ENCODE assay signal across 17 cellular contexts in genomic region chr12:70031046-70031445, GRCh38.
"Had no signal": no experiment of that assay in that cellular context is flagged by ENCODE, and none has a peak within 500 bp of the region (broad histone marks: within the 10 kb centered on the region; RNA-seq: fewer than 3 reads in every experiment).

No MANE protein-coding gene starts in this region.

- H3K36me3 ChIP-seq: gastrocnemius medialis, heart right ventricle, upper lobe of left lung had no signal

- H3K27me3 ChIP-seq: body of pancreas, dorsolateral prefrontal cortex, gastrocnemius medialis, heart right ventricle, upper lobe of left lung had no signal

- H3K4me1 ChIP-seq: body of pancreas, gastrocnemius medialis, heart right ventricle, psoas muscle, upper lobe of left lung had no signal

- H3K4me3 ChIP-seq: body of pancreas, dorsolateral prefrontal cortex, gastrocnemius medialis, heart right ventricle, psoas muscle, upper lobe of left lung had no signal

- DNase-seq: activated CD4-positive, alpha-beta T cell treated with anti-CD3 and anti-CD28 coated beads, Interleukin-2, amount 50 U/mL, for 1 hour; activated CD8-positive, alpha-beta memory T cell treated with anti-CD3 and anti-CD28 coated beads, Interleukin-2, amount 10 ng/mL, durations not matched to agents 7 days and 5 days; activated effector memory CD4-positive, alpha-beta T cell treated with Interleukin-2 at 50 U/mL for 16 hours; activated T-cell treated with anti-CD3 and anti-CD28 coated beads, Interleukin-2, amount 50 U/mL, for 24 hours; amniotic stem cell; body of pancreas; dorsolateral prefrontal cortex; gastrocnemius medialis; heart right ventricle; kidney; left ventricle myocardium superior; psoas muscle; stimulated activated CD4-positive, alpha-beta T cell treated with anti-CD3 and anti-CD28 coated beads, Interleukin-2, amount 100 ng/mL, for 24 hours; stimulated activated naive CD4-positive, alpha-beta T cell; substantia nigra; T-helper 2 cell; upper lobe of left lung had no signal

- H3K27ac ChIP-seq: body of pancreas, dorsolateral prefrontal cortex, gastrocnemius medialis, psoas muscle, upper lobe of left lung had no signal

- H3K9me3 ChIP-seq: body of pancreas, gastrocnemius medialis, psoas muscle, upper lobe of left lung had no signal
